In genomic region chr4:44678094-44679023, GRCh38 we compare ENCODE assay signal across 7 cellular contexts. TPM values are rescaled to one million over a fixed set of nuclear protein-coding genes. Genes with fewer than 3 reads are reported as not detected.
DNase-seq lines count a peak whose midpoint lies in the region; ATAC-seq and TF ChIP-seq lines count a peak whose summit lies in the region.

TSS of gene GUF1 (plus strand) at chr4:44678420. CDS start at chr4:44678623, 203 bp downstream.

- peaks cover 18% of the 10 kb centered on the region for H3K4me1 ChIP-seq in hepatocyte (ENCODE audit: insufficient read depth)

- ATAC-seq in GM18508 (IDR thresholded peaks at IDR 0.05; ENCODE audit: insufficient read depth, unreplicated experiment) (peak; percentile 96), HG03025 (IDR thresholded peaks at IDR 0.05; ENCODE audit: low FRiP score, unreplicated experiment) (peak; percentile 98)

- no peak for TF ChIP-seq CTCF in hepatocyte (IDR thresholded peaks at IDR 0.05; ENCODE audit: poor library complexity)

- H3K9me2 ChIP-seq in hepatocyte (replicated peaks; ENCODE audit: insufficient read depth): no peaks in the 10 kb centered on the region

- H3K36me3 ChIP-seq in hepatocyte (replicated peaks; ENCODE audit: insufficient read depth, low read depth): no peaks in the 10 kb centered on the region

- no peaks in the 10 kb centered on the region for H4K20me1 ChIP-seq in hepatocyte (ENCODE audit: insufficient read depth, poor library complexity, severe bottlenecking)

- no peaks in the 10 kb centered on the region for H3K9me3 ChIP-seq in hepatocyte (ENCODE audit: low read depth)

- DNase-seq in NCI-H2081 (lab: John Stamatoyannopoulos, UW) (peak; percentile 94 to 97), T1000 (lab: John Stamatoyannopoulos, UW) (peak; percentile 83), astrocyte of the hippocampus (ENCODE audit: low read depth, low spot score) (peak; percentile 97), hepatocyte (ENCODE audit: low spot score) (peak; percentile 96), renal cortical epithelial cell (ENCODE audit: low read depth) (peak; percentile 82)

- H3K27ac ChIP-seq in hepatocyte: peak within 1 kb of the TSS; percentile 97

- WGBS in hepatocyte (ENCODE audit: low lambda C conversion rate, missing lambda C conversion rate): under 1% methylated on average over 54 of the region's 55 CpGs

- H3K4me3 ChIP-seq in hepatocyte: peak within 1 kb of the TSS; percentile 58

- H3K27me3 ChIP-seq in hepatocyte: no peaks in the 10 kb centered on the region

- peak within 1 kb of the TSS; percentile 81 for H3K4me2 ChIP-seq in hepatocyte

- peak within 1 kb of the TSS; percentile 92 for H2AFZ ChIP-seq in hepatocyte

- peaks cover 35% of the 10 kb centered on the region for H3K79me2 ChIP-seq in hepatocyte

RNA-seq across cellular contexts. Expression of gene GUF1, which starts in this region (rescaled TPM):
- total RNA-seq in hepatocyte (16.4 and 17.5 TPM in 2 replicates), renal cortical epithelial cell (15.1 and 21.7 TPM in 2 replicates)
- polyA plus RNA-seq in hepatocyte: 10.9 and 13.7 TPM in 2 replicates

Comparison
In these comparisons a context has a peak if more than half of its experiments do, and no peak if none do; other contexts are left out.
1. Peak in every context shown above with its lines: DNase-seq, ATAC-seq, H3K4me3 ChIP-seq and H3K27ac ChIP-seq.